ENCODE assay signal across 26 cellular contexts in the genomic region with DNA sequence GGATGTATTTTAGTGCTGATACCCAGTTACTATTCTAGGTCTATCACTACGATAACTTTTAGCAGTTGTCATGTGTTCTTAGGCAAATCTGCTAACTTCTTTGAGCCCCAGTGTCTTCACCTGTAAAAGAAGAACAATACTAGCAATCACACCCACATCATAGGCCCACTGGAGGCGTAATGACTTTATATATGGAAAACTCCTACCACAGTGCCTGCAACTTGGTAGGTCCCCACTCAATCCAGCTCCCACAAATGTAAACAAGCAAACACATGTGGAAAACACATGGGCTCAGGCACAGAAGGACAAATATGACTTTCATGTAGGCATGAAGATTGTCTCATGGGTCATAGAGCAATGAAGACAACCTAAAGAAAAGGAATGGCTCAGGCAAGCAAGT.
"Had no signal": no experiment of that assay in that cellular context is flagged by ENCODE, and none has a peak within 500 bp of the region (broad histone marks: within the 10 kb centered on the region; RNA-seq: fewer than 3 reads in every experiment).

No MANE protein-coding gene starts in this region.

- H3K4me3 ChIP-seq: coronary artery, esophagus squamous epithelium, gastrocnemius medialis, lung, mucosa of descending colon, pancreas, right lobe of liver, thoracic aorta, tibial nerve, upper lobe of right lung, uterus had no signal

- DNase-seq: dermis blood vessel endothelial cell; effector memory CD4-positive, alpha-beta T cell; esophagus squamous epithelium; foreskin fibroblast; gastrocnemius medialis; kidney; mucosa of descending colon; naive B cell; pancreas; right lobe of liver; small intestine; stimulated activated CD4-positive, alpha-beta T cell treated with anti-CD3 and anti-CD28 coated beads, Interleukin-15, amount 100 ng/mL, for 24 hours; stimulated activated CD4-positive, alpha-beta T cell treated with anti-CD3 and anti-CD28 coated beads, Interleukin-2, amount 100 ng/mL, for 48 hours; stimulated activated naive B cell treated with anti-CD40 and anti-IgM and Interleukin-4, amounts not matched to agents 10 μg/mL and 1 μg/mL and 100 μg/mL, for 72 hours; upper lobe of right lung; uterus had no signal

- H3K36me3 Mint-ChIP-seq: memory B cell; naive B cell; natural killer cell treated with Interleukin-12 subunit alpha and Interleukin-12 subunit beta and Interleukin-15 and Interleukin-18, amount 100 ng/mL, for 72 hours; stimulated activated naive B cell treated with anti-CD40 and anti-IgM and Interleukin-4, amounts not matched to agents 10 μg/mL and 1 μg/mL and 100 μg/mL, for 72 hours had no signal

- H3K27me3 ChIP-seq: esophagus squamous epithelium, gastrocnemius medialis, pancreas, right lobe of liver, tibial nerve, upper lobe of right lung, uterus had no signal

- H3K36me3 ChIP-seq: esophagus squamous epithelium, gastrocnemius medialis, neutrophil, pancreas, right lobe of liver, thoracic aorta, tibial nerve, upper lobe of right lung, uterus had no signal

- H3K27ac Mint-ChIP-seq: memory B cell; naive B cell; natural killer cell treated with Interleukin-12 subunit alpha and Interleukin-12 subunit beta and Interleukin-15 and Interleukin-18, amount 100 ng/mL, for 72 hours; stimulated activated naive B cell treated with anti-CD40 and anti-IgM and Interleukin-4, amounts not matched to agents 10 μg/mL and 1 μg/mL and 100 μg/mL, for 72 hours; stimulated activated naive CD8-positive, alpha-beta T cell treated with anti-CD3 and anti-CD28 coated beads, Interleukin-15, Interleukin-2, amounts not matched to agents 100 ng/mL and 50 ng/mL, for 24 hours had no signal

- H3K4me1 ChIP-seq: gastrocnemius medialis had no signal

- H3K27ac ChIP-seq: coronary artery, esophagus squamous epithelium, gastrocnemius medialis, neutrophil, pancreas, right lobe of liver, thoracic aorta, tibial nerve, upper lobe of right lung, uterus had no signal

- H3K9me3 ChIP-seq: esophagus squamous epithelium, gastrocnemius medialis, mucosa of descending colon, neutrophil, pancreas, right lobe of liver, thoracic aorta, tibial nerve, upper lobe of right lung, uterus had no signal

- H3K4me1 Mint-ChIP-seq: memory B cell, naive B cell had no signal

- ATAC-seq: gastrocnemius medialis; left lobe of liver; mucosa of descending colon; natural killer cell treated with Interleukin-12 subunit alpha and Interleukin-12 subunit beta and Interleukin-15 and Interleukin-18, amount 100 ng/mL, for 72 hours; pancreas; right lobe of liver; stimulated activated naive B cell treated with anti-CD40 and anti-IgM and Interleukin-4, amounts not matched to agents 10 μg/mL and 1 μg/mL and 100 μg/mL, for 72 hours; upper lobe of right lung had no signal

- H3K9me3 Mint-ChIP-seq: memory B cell; naive B cell; natural killer cell treated with Interleukin-12 subunit alpha and Interleukin-12 subunit beta and Interleukin-15 and Interleukin-18, amount 100 ng/mL, for 72 hours; neural crest cell; stimulated activated naive CD8-positive, alpha-beta T cell treated with anti-CD3 and anti-CD28 coated beads, Interleukin-15, Interleukin-2, amounts not matched to agents 100 ng/mL and 50 ng/mL, for 24 hours had no signal

- H3K4me3 Mint-ChIP-seq: memory B cell; naive B cell; natural killer cell treated with Interleukin-12 subunit alpha and Interleukin-12 subunit beta and Interleukin-15 and Interleukin-18, amount 100 ng/mL, for 72 hours; neural crest cell; stimulated activated naive B cell treated with anti-CD40 and anti-IgM and Interleukin-4, amounts not matched to agents 10 μg/mL and 1 μg/mL and 100 μg/mL, for 72 hours; stimulated activated naive CD8-positive, alpha-beta T cell treated with anti-CD3 and anti-CD28 coated beads, Interleukin-15, Interleukin-2, amounts not matched to agents 100 ng/mL and 50 ng/mL, for 24 hours had no signal
